Comparison of ENCODE assay signal across 10 cellular contexts in the genomic region with DNA sequence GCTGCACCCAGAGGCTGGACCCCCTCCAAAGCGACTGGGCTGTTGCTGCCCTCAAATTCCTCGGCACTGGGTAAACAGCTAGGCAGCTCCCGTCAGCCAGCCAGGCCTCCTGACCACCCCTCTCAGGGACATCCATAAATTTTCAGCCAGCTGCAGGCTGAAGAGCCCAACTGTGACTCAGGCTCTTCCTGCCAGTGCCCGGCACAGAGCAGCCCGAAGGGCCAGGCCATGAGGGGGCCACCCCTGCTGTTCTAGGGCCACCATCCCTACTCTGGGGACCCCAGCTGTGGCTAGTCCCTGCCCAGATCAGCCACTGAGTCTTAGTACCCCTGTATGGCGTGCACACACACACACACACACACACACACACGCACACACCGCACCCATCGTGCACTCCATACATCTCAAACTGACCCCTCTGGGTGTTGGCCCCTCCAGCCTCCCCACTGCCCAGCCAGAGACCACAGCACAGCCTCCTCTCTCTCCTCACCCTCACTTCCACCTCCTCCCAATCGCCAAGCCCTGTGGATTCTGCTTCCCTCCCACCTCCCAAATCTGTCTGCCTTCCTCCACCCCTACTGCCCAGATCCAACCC. TPM values are rescaled to one million over a fixed set of nuclear protein-coding genes. Genes with fewer than 3 reads are reported as not detected.
DNase-seq lines count a peak whose midpoint lies in the region; ATAC-seq and TF ChIP-seq lines count a peak whose summit lies in the region.
"Had no signal": no experiment of that assay in that cellular context is flagged by ENCODE, and none has a peak within 500 bp of the region (broad histone marks: within the 10 kb centered on the region; RNA-seq: fewer than 3 reads in every experiment).

No MANE protein-coding gene starts in this region.

- intact Hi-C loops in activated CD8-positive, alpha-beta T cell treated with anti-CD3 and anti-CD28 coated beads for 36 hours (cut with micrococcal nuclease), result no loop called here

- CTCF ChIA-PET in activated CD8-positive, alpha-beta T cell treated with anti-CD3 and anti-CD28 coated beads for 36 hours (lab: Charles Lee), result interaction anchor here (0.8 to 15.2 kb wide), 4 partner anchors 9 to 44 kb away, joined by 3 to 186 read pairs (median 12); no protein-coding TSS in a partner anchor

- no peak for TF ChIP-seq CTCF in activated CD8-positive, alpha-beta T cell treated with anti-CD3 and anti-CD28 coated beads for 36 hours (IDR thresholded peaks at IDR 0.05)
- no peak for TF ChIP-seq CTCF in smooth muscle cell (IDR thresholded peaks at IDR 0.05; ENCODE audit: borderline replicate concordance, insufficient read depth, poor library complexity, severe bottlenecking)
- TF ChIP-seq CTCF in GM13976 (IDR thresholded peaks at IDR 0.05; ENCODE audit: borderline replicate concordance, control extremely low read depth, extremely low read depth, insufficient read depth, missing control alignments), result no peak

- no peaks in the 10 kb centered on the region for H3K9me3 Mint-ChIP-seq in activated CD8-positive, alpha-beta T cell treated with anti-CD3 and anti-CD28 coated beads for 36 hours

- H3K27me3 Mint-ChIP-seq in activated CD8-positive, alpha-beta T cell treated with anti-CD3 and anti-CD28 coated beads for 36 hours, result no peaks in the 10 kb centered on the region

- no peaks in the 10 kb centered on the region for H3K36me3 Mint-ChIP-seq in activated CD8-positive, alpha-beta T cell treated with anti-CD3 and anti-CD28 coated beads for 36 hours (ENCODE audit: low read depth)

- H3K9ac ChIP-seq in smooth muscle cell (ENCODE audit: low read depth), result no peak overlapping the region

- H3K4me1 Mint-ChIP-seq in activated CD8-positive, alpha-beta T cell treated with anti-CD3 and anti-CD28 coated beads for 36 hours (ENCODE audit: low read depth), result peaks cover 90% of the 10 kb centered on the region

- POLR2A ChIA-PET in activated CD8-positive, alpha-beta T cell treated with anti-CD3 and anti-CD28 coated beads for 36 hours (lab: Charles Lee), result interaction anchor here (24.0 kb wide), 1 partner anchor 23 kb away, joined by 671 read pairs; a partner anchor contains a TSS

- no peaks in the 10 kb centered on the region for H3K79me2 ChIP-seq in smooth muscle cell (ENCODE audit: low read depth)

- in situ Hi-C loops in GM13976 (cut with MboI; ENCODE audit: low sequenced_read_pairs, unreplicated experiment), result no loop called here

- no peak overlapping the region for H2AFZ ChIP-seq in smooth muscle cell (ENCODE audit: low read depth)

- no peaks in the 10 kb centered on the region for H3K27me3 ChIP-seq in smooth muscle cell (ENCODE audit: low read depth)
- H3K27me3 ChIP-seq: colonic mucosa had no signal

- no peak overlapping the region for H3K4me3 Mint-ChIP-seq in activated CD8-positive, alpha-beta T cell treated with anti-CD3 and anti-CD28 coated beads for 36 hours

- H3K4me2 ChIP-seq in smooth muscle cell, result no peak overlapping the region

- peaks cover 13% of the 10 kb centered on the region for H3K4me1 ChIP-seq in smooth muscle cell (ENCODE audit: low read depth)
- H3K4me1 ChIP-seq: colonic mucosa had no signal

- DNase-seq in GM04504 (ENCODE audit: low read depth) (peak; percentile 36), iris pigment epithelial cell (ENCODE audit: low read depth) (peak; percentile 26), smooth muscle cell (lab: John Stamatoyannopoulos, UW; ENCODE audit: unreplicated experiment) (no peak), GM13976 (ENCODE audit: low spot score) (no peak), NCI-H82 (lab: John Stamatoyannopoulos, UW) (no peak)
- DNase-seq in activated CD8-positive, alpha-beta T cell treated with anti-CD3 and anti-CD28 coated beads for 36 hours, result no peak
- DNase-seq: colonic mucosa; stimulated activated CD4-positive, alpha-beta T cell treated with anti-CD3 and anti-CD28 coated beads, Interleukin-4, amount 100 ng/mL, for 1 hour had no signal

- no peaks in the 10 kb centered on the region for H4K20me1 ChIP-seq in smooth muscle cell (ENCODE audit: low read depth)

- no peaks in the 10 kb centered on the region for H3K9me3 ChIP-seq in smooth muscle cell (replicated peaks; ENCODE audit: low read depth)
- H3K9me3 ChIP-seq: colonic mucosa had no signal

- ATAC-seq in activated CD8-positive, alpha-beta T cell treated with anti-CD3 and anti-CD28 coated beads for 36 hours, result no peak
- ATAC-seq in GM21515 (IDR thresholded peaks at IDR 0.05; ENCODE audit: unreplicated experiment) (no peak), HG02642 (IDR thresholded peaks at IDR 0.05; ENCODE audit: poor library complexity, unreplicated experiment) (no peak)

- H3F3A ChIP-seq in smooth muscle cell (ENCODE audit: low read depth), result no peaks in the 10 kb centered on the region

- no peaks in the 10 kb centered on the region for H3K36me3 ChIP-seq in smooth muscle cell (ENCODE audit: low read depth)
- H3K36me3 ChIP-seq: colonic mucosa had no signal

- peak overlapping the region; percentile 81 for H3K27ac Mint-ChIP-seq in activated CD8-positive, alpha-beta T cell treated with anti-CD3 and anti-CD28 coated beads for 36 hours

- WGBS in smooth muscle cell (ENCODE audit: low lambda C conversion rate), result 57% methylated on average over 10 of the region's 10 CpGs

- peak overlapping the region; percentile 28 for H3K27ac ChIP-seq in smooth muscle cell (ENCODE audit: low read depth)
- H3K27ac ChIP-seq: colonic mucosa had no signal

- H3K4me3 ChIP-seq in smooth muscle cell, result no peak overlapping the region
- H3K4me3 ChIP-seq: colonic mucosa had no signal

RNA-seq across cellular contexts. Expression of a gene that starts 6.2 kb away (rescaled TPM):
- 100 to 1,000 TPM; 229 to 237 TPM for total RNA-seq in activated CD8-positive, alpha-beta T cell treated with anti-CD3 and anti-CD28 coated beads for 36 hours
- 0.49 and 1.4 TPM in 2 replicates for total RNA-seq in smooth muscle cell
- polyA plus RNA-seq in smooth muscle cell, result 0.63 and 1.6 TPM in 2 replicates

RNA-seq across cellular contexts. Expression of a gene that starts 40.4 kb away (rescaled TPM):
- total RNA-seq in activated CD8-positive, alpha-beta T cell treated with anti-CD3 and anti-CD28 coated beads for 36 hours, result 1 to 10 TPM in 1 of 2 experiments, under 1 TPM in 1; 0.45 to 1.4 TPM
- total RNA-seq in smooth muscle cell, result 0.36 and 2.0 TPM in 2 replicates
- polyA plus RNA-seq in smooth muscle cell, result 0.40 and 0.61 TPM in 2 replicates
- total RNA-seq: colonic mucosa had no signal

Comparison
In these comparisons a context has a peak if more than half of its experiments do, and no peak if none do; other contexts are left out.
1. DNase-seq: peak in GM04504 (single experiment) and iris pigment epithelial cell (single experiment); none in activated CD8-positive, alpha-beta T cell treated with anti-CD3 and anti-CD28 coated beads for 36 hours (single experiment), smooth muscle cell (single experiment), GM13976 (single experiment) and NCI-H82 (single experiment).
2. RNA of a gene that starts 6.2 kb away (total RNA-seq): 229 to 237 TPM in activated CD8-positive, alpha-beta T cell treated with anti-CD3 and anti-CD28 coated beads for 36 hours; 0.49 to 1.4 TPM in smooth muscle cell; every median in the first group is over 10 times any median in the second.